Comparison of ENCODE assay signal across 18 cellular contexts in the genomic region with DNA sequence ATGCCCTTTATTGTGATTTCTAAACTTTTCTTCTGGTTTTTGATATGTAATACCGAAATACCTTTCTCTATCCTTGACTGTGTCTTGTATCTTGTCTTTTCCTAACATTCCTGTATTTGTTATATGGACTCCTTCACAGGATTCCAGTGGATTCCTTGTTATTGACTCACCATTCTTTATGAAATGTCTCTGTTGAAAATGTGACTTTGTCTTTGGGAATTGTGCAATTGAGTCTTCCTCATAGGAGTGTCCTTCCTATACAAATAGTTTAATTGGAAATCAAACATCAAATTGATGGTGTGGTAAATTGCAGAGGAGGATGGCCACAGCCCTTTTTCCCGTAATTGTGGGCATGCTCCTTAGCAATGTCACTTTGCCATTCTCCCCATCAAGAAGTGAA.
"Had no signal": no experiment of that assay in that cellular context is flagged by ENCODE, and none has a peak within 500 bp of the region (broad histone marks: within the 10 kb centered on the region; RNA-seq: fewer than 3 reads in every experiment).

No MANE protein-coding gene starts in this region.

- ATAC-seq: gastrocnemius medialis, heart left ventricle, left cardiac atrium, lower lobe of right lung, psoas muscle, right lobe of liver had no signal

- H3K9me3 ChIP-seq: gastrocnemius medialis, lower lobe of right lung, psoas muscle, right lobe of liver, spleen, stomach, testis had no signal

- H3K27me3 ChIP-seq: gastrocnemius medialis, heart left ventricle, right lobe of liver, spleen, stomach, testis had no signal

- H3K27ac ChIP-seq: gastrocnemius medialis, heart left ventricle, lower lobe of right lung, psoas muscle, right lobe of liver, spleen, stomach, testis, VCaP had no signal

- DNase-seq: activated CD4-positive, alpha-beta T cell treated with anti-CD3 and anti-CD28 coated beads for 1 hour; activated CD4-positive, alpha-beta T cell treated with anti-CD3 and anti-CD28 coated beads, Interleukin-2, amount 50 U/mL, for 4 hours; activated naive CD4-positive, alpha-beta T cell; activated naive CD8-positive, alpha-beta T cell treated with anti-CD3 and anti-CD28 coated beads, Interleukin-2, amount 10 ng/mL, durations not matched to agents 7 days and 5 days; activated T-cell treated with anti-CD3 and anti-CD28 coated beads for 4 hours; aorta; gastrocnemius medialis; heart left ventricle; immature natural killer cell; left cardiac atrium; lower lobe of right lung; midbrain; psoas muscle; right lobe of liver; spleen; stomach; testis had no signal

- H3K36me3 ChIP-seq: gastrocnemius medialis, heart left ventricle, lower lobe of right lung, right lobe of liver, spleen, stomach had no signal

- H3K4me1 ChIP-seq: gastrocnemius medialis, heart left ventricle, lower lobe of right lung, psoas muscle, right lobe of liver, spleen, stomach, testis had no signal

- H3K4me3 ChIP-seq: gastrocnemius medialis, heart left ventricle, lower lobe of right lung, psoas muscle, right lobe of liver, spleen, stomach, testis had no signal
